In genomic region chr14:96055065-96055752, GRCh38 we compare ENCODE assay signal across 16 cellular contexts. TPM values are rescaled to one million over a fixed set of nuclear protein-coding genes. Genes with fewer than 3 reads are reported as not detected.
DNase-seq lines count a peak whose midpoint lies in the region; ATAC-seq and TF ChIP-seq lines count a peak whose summit lies in the region.
"Had no signal": no experiment of that assay in that cellular context is flagged by ENCODE, and none has a peak within 500 bp of the region (broad histone marks: within the 10 kb centered on the region; RNA-seq: fewer than 3 reads in every experiment).

No MANE protein-coding gene starts in this region.

- peaks cover 4% of the 10 kb centered on the region for H3K4me1 Mint-ChIP-seq in GM23338

- in situ Hi-C loops in brain microvascular endothelial cell (cut with HindIII; ENCODE audit: low pct_ligation_motif_present, low sequenced_read_pairs): no loop called here

- H3K27ac ChIP-seq in GM23338 (ENCODE audit: low read depth) (no peak overlapping the region), brain microvascular endothelial cell (no peak overlapping the region), layer of hippocampus (ENCODE audit: low read depth, low read length) (peak overlapping the region; percentile 39), OCI-LY7 (ENCODE audit: low read depth, low read length, poor library complexity, severe bottlenecking) (no peak overlapping the region)
- H3K27ac ChIP-seq: SJSA1 had no signal

- no peaks in the 10 kb centered on the region for H3F3A ChIP-seq in GM23338 (replicated peaks; ENCODE audit: low read depth)

- H3K36me3 ChIP-seq in GM23338 (ENCODE audit: insufficient read depth) (no peaks in the 10 kb centered on the region), brain microvascular endothelial cell (replicated peaks) (no peaks in the 10 kb centered on the region), OCI-LY7 (ENCODE audit: insufficient read depth, low read length) (no peaks in the 10 kb centered on the region)
- H3K36me3 ChIP-seq: SJSA1 had no signal

- no peaks in the 10 kb centered on the region for H3K9me3 ChIP-seq in OCI-LY7 (ENCODE audit: low read length)
- H3K9me3 ChIP-seq: SJSA1 had no signal

- ATAC-seq in GM23338: no peak
- no peak for ATAC-seq in GM21529 (IDR thresholded peaks at IDR 0.05; ENCODE audit: unreplicated experiment)
- no peak for ATAC-seq in esophagus mucosa
- no peak for ATAC-seq in GM19351 (IDR thresholded peaks at IDR 0.05; ENCODE audit: unreplicated experiment)
- ATAC-seq: left colon had no signal

- POLR2A ChIA-PET in OCI-LY7 (lab: Charles Lee): interaction anchor here (0.7 kb wide), 1 partner anchor 873 kb away, joined by 3 read pairs; no protein-coding TSS in a partner anchor

- H2AFZ ChIP-seq in GM23338 (no peak overlapping the region), OCI-LY7 (ENCODE audit: low read length) (no peak overlapping the region)

- H3K4me2 ChIP-seq in GM23338: no peak overlapping the region
- H3K4me2 ChIP-seq in OCI-LY7 (ENCODE audit: low read length): no peak overlapping the region

- H3K9me3 Mint-ChIP-seq in GM23338: no peaks in the 10 kb centered on the region
- H3K9me3 Mint-ChIP-seq: activated naive CD4-positive, alpha-beta T cell treated with anti-CD3 and anti-CD28 coated beads for 36 hours had no signal

- peaks cover 9% of the 10 kb centered on the region for H4K20me1 ChIP-seq in GM23338 (replicated peaks; ENCODE audit: insufficient read depth)
- no peaks in the 10 kb centered on the region for H4K20me1 ChIP-seq in OCI-LY7 (ENCODE audit: insufficient read depth, low read length)

- no TSS peak for BruUV-seq in OCI-LY7 (replicated peaks; lab: Mats Ljungman, UMichigan)

- DNase-seq in GM23338 (ENCODE audit: low spot score) (no peak), brain microvascular endothelial cell (peak; percentile 54), OCI-LY7 (ENCODE audit: low spot score) (no peak)
- peak; percentile 6 for DNase-seq in stimulated activated CD8-positive, alpha-beta memory T cell treated with anti-CD3 and anti-CD28 coated beads, Interleukin-4, amount 100 ng/mL, for 48 hours
- DNase-seq: activated CD4-positive, alpha-beta T cell treated with anti-CD3 and anti-CD28 coated beads for 4 hours; activated naive CD4-positive, alpha-beta T cell treated with anti-CD3 and anti-CD28 coated beads for 36 hours; H7; left colon; NCI-H1694; stimulated activated naive CD4-positive, alpha-beta T cell treated with Interleukin-2 at 50 U/mL for 16 hours had no signal

- peaks cover 11% of the 10 kb centered on the region for H3K27me3 Mint-ChIP-seq in GM23338 (ENCODE audit: insufficient read depth, low read depth, poor library complexity)
- H3K27me3 Mint-ChIP-seq: progenitor cell of endocrine pancreas had no signal

- H3K27me3 ChIP-seq in GM23338 (ENCODE audit: insufficient read depth) (no peaks in the 10 kb centered on the region), brain microvascular endothelial cell (replicated peaks) (no peaks in the 10 kb centered on the region), layer of hippocampus (ENCODE audit: control insufficient read depth, insufficient read depth, low read length) (no peaks in the 10 kb centered on the region)
- H3K27me3 ChIP-seq: SJSA1 had no signal

- TF ChIP-seq CTCF in GM23338 (conservative IDR thresholded peaks at IDR 0.05; ENCODE audit: low read depth in 2 of 2): no peak
- no peak for TF ChIP-seq CTCF in brain microvascular endothelial cell (IDR thresholded peaks at IDR 0.05; ENCODE audit: low read depth, low read length, missing control alignments)
- no peak for TF ChIP-seq CTCF in OCI-LY7 (conservative IDR thresholded peaks at IDR 0.05; ENCODE audit: low read length)

- intact Hi-C loops in OCI-LY7 (cut with micrococcal nuclease; ENCODE audit: unreplicated experiment): loop anchor here (5.0 kb wide), 1 partner anchor 222 kb away; no protein-coding TSS in a partner anchor

- no peaks in the 10 kb centered on the region; the same call in 1 of the 2 replicates for H3K9me2 ChIP-seq in GM23338 (ENCODE audit: insufficient read depth)
- H3K9me2 ChIP-seq in OCI-LY7 (ENCODE audit: insufficient read depth, low read length): no peaks in the 10 kb centered on the region

- H3K4me3 Mint-ChIP-seq in GM23338: no peak overlapping the region
- H3K4me3 Mint-ChIP-seq: activated naive CD4-positive, alpha-beta T cell treated with anti-CD3 and anti-CD28 coated beads for 36 hours had no signal

- 0 out of 2 replicates have a peak overlapping the region, but pooled peaks have one; percentile 10 for H3K27ac Mint-ChIP-seq in GM23338
- H3K27ac Mint-ChIP-seq: activated naive CD4-positive, alpha-beta T cell treated with anti-CD3 and anti-CD28 coated beads for 36 hours; progenitor cell of endocrine pancreas had no signal

- H3K36me3 Mint-ChIP-seq in GM23338 (ENCODE audit: low read depth): no peaks in the 10 kb centered on the region; the same call in 2 of the 3 replicates

- H3K4me3 ChIP-seq in GM23338: no peak overlapping the region
- H3K4me3 ChIP-seq in brain microvascular endothelial cell (ENCODE audit: low read depth, low read length): no peak overlapping the region
- H3K4me3 ChIP-seq in OCI-LY7 (ENCODE audit: low read depth, low read length, poor library complexity, severe bottlenecking): no peak overlapping the region
- H3K4me3 ChIP-seq: SJSA1 had no signal

- CTCF ChIA-PET in OCI-LY7 (lab: Charles Lee; ENCODE audit: unreplicated experiment): no interaction called here

- H3K4me1 ChIP-seq in GM23338 (ENCODE audit: insufficient read depth) (0 out of 2 replicates have a peak, but pooled peaks cover 4% of the 10 kb centered on the region), OCI-LY7 (ENCODE audit: insufficient read depth, low read length, poor library complexity, severe bottlenecking) (no peaks in the 10 kb centered on the region)
- H3K4me1 ChIP-seq: SJSA1 had no signal

- H3K79me2 ChIP-seq in GM23338 (replicated peaks; ENCODE audit: insufficient read depth) (no peaks in the 10 kb centered on the region), OCI-LY7 (ENCODE audit: insufficient read depth, low read depth, low read length) (no peaks in the 10 kb centered on the region)

TF ChIP-seq in GM23338, 12 proteins besides CTCF, POLR2A, EP300 and RAD21 (continues in another document):
- TF ChIP-seq STAT1 (IDR thresholded peaks at IDR 0.05; ENCODE audit: unreplicated experiment) (no peak), ZNF462 (CRISPR knock-in tag; IDR thresholded peaks at IDR 0.05) (no peak), ZNF331 (CRISPR knock-in tag; IDR thresholded peaks at IDR 0.05; ENCODE audit: low read depth) (no peak)

RNA-seq across cellular contexts. Expression of gene C14orf132, which starts 16.0 kb away (rescaled TPM):
- total RNA-seq in GM23338 (2014; rRNA removed; shearing (Covaris generic)): 15.1 and 16.2 TPM in 2 replicates
- 12.7 and 13.8 TPM in 2 replicates for polyA plus RNA-seq in GM23338 (2016; fragmentation: Nextera tagmentation; extraction: Ambion mirVana)
- total RNA-seq in esophagus mucosa: 3.7 TPM
- 0.03 TPM in 1 of 2 replicates, not detected in the other for total RNA-seq in OCI-LY7 (2014; rRNA removed; shearing (Covaris generic))
- total RNA-seq in OCI-LY7 (2022): 0.20 and 0.27 TPM in 2 replicates

Comparison
In these comparisons a context has a peak if more than half of its experiments do, and no peak if none do; other contexts are left out.
1. DNase-seq: peak in brain microvascular endothelial cell (single experiment) and stimulated activated CD8-positive, alpha-beta memory T cell treated with anti-CD3 and anti-CD28 coated beads, Interleukin-4, amount 100 ng/mL, for 48 hours (single experiment); none in GM23338 (single experiment) and OCI-LY7 (single experiment).